2 cellular contexts compared by ENCODE assay signal in the genomic region with DNA sequence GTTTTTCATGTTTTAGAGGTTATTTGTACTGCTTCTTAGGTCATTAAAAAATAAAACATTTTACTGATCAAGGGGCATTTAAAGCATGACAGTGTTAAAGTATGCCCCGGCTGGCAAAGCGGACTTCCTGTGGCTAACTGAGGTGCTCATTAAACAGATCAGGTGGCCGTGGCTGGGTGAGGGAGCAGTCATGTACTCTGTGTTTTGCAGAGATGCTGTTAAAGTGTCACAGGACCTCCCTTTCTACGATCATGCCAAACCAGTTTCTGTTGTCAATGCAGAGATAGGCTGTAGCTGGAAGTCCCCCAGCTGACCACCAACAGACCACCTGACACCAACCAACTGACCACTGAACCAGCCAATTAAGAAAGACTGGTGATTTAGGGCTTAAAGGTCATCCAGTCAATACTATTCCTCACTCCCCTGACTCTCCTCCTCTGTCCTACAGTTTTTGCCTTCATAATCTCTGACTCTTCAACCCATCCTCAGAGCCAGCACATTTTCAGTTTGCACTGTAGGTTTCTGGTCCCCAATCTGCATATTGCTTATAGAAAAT.
TF ChIP-seq lines count a peak whose summit lies in the region.

No MANE protein-coding gene starts in this region.

TF ChIP-seq in GM12878, 131 proteins besides CTCF, POLR2A, EP300 and RAD21 (continued from another document):
- TF ChIP-seq, protein P1, sequence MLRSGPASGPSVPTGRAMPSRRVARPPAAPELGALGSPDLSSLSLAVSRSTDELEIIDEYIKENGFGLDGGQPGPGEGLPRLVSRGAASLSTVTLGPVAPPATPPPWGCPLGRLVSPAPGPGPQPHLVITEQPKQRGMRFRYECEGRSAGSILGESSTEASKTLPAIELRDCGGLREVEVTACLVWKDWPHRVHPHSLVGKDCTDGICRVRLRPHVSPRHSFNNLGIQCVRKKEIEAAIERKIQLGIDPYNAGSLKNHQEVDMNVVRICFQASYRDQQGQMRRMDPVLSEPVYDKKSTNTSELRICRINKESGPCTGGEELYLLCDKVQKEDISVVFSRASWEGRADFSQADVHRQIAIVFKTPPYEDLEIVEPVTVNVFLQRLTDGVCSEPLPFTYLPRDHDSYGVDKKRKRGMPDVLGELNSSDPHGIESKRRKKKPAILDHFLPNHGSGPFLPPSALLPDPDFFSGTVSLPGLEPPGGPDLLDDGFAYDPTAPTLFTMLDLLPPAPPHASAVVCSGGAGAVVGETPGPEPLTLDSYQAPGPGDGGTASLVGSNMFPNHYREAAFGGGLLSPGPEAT (IDR thresholded peaks at IDR 0.05; ENCODE audit: low read depth): peak; percentile 84
- TF ChIP-seq, protein P2, sequence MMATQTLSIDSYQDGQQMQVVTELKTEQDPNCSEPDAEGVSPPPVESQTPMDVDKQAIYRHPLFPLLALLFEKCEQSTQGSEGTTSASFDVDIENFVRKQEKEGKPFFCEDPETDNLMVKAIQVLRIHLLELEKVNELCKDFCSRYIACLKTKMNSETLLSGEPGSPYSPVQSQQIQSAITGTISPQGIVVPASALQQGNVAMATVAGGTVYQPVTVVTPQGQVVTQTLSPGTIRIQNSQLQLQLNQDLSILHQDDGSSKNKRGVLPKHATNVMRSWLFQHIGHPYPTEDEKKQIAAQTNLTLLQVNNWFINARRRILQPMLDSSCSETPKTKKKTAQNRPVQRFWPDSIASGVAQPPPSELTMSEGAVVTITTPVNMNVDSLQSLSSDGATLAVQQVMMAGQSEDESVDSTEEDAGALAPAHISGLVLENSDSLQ (IDR thresholded peaks at IDR 0.05): peak; percentile 11; the same call in 1 of the 2 replicates
- TF ChIP-seq GATAD2B (conservative IDR thresholded peaks at IDR 0.05; ENCODE audit: low read depth) (0 out of 2 replicates have a peak, but pooled peaks have one; percentile 42), HDAC6 (IDR thresholded peaks at IDR 0.05; ENCODE audit: unreplicated experiment) (no peak), SPI1 (IDR thresholded peaks at IDR 0.05; ENCODE audit: borderline replicate concordance, insufficient read depth, low read depth, low read length) (no peak), BCL11A (IDR thresholded peaks at IDR 0.05; ENCODE audit: low read depth, low read length) (0 out of 2 replicates have a peak, but pooled peaks have one; percentile 20), IKZF1 (conservative IDR thresholded peaks at IDR 0.05) (peak; percentile 69), NBN (IDR thresholded peaks at IDR 0.05) (0 out of 2 replicates have a peak, but pooled peaks have one; percentile 48), NR2F1 (conservative IDR thresholded peaks at IDR 0.05) (peak; percentile 86), HDAC2 (IDR thresholded peaks at IDR 0.05) (no peak), RAD51 (IDR thresholded peaks at IDR 0.05) (peak; percentile 86)
- TF ChIP-seq, protein P3, sequence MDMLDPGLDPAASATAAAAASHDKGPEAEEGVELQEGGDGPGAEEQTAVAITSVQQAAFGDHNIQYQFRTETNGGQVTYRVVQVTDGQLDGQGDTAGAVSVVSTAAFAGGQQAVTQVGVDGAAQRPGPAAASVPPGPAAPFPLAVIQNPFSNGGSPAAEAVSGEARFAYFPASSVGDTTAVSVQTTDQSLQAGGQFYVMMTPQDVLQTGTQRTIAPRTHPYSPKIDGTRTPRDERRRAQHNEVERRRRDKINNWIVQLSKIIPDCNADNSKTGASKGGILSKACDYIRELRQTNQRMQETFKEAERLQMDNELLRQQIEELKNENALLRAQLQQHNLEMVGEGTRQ (IDR thresholded peaks at IDR 0.05; ENCODE audit: borderline replicate concordance, low read depth, low read length): peak; percentile 17; the same call in 1 of the 2 replicates
- TF ChIP-seq, protein P4, sequence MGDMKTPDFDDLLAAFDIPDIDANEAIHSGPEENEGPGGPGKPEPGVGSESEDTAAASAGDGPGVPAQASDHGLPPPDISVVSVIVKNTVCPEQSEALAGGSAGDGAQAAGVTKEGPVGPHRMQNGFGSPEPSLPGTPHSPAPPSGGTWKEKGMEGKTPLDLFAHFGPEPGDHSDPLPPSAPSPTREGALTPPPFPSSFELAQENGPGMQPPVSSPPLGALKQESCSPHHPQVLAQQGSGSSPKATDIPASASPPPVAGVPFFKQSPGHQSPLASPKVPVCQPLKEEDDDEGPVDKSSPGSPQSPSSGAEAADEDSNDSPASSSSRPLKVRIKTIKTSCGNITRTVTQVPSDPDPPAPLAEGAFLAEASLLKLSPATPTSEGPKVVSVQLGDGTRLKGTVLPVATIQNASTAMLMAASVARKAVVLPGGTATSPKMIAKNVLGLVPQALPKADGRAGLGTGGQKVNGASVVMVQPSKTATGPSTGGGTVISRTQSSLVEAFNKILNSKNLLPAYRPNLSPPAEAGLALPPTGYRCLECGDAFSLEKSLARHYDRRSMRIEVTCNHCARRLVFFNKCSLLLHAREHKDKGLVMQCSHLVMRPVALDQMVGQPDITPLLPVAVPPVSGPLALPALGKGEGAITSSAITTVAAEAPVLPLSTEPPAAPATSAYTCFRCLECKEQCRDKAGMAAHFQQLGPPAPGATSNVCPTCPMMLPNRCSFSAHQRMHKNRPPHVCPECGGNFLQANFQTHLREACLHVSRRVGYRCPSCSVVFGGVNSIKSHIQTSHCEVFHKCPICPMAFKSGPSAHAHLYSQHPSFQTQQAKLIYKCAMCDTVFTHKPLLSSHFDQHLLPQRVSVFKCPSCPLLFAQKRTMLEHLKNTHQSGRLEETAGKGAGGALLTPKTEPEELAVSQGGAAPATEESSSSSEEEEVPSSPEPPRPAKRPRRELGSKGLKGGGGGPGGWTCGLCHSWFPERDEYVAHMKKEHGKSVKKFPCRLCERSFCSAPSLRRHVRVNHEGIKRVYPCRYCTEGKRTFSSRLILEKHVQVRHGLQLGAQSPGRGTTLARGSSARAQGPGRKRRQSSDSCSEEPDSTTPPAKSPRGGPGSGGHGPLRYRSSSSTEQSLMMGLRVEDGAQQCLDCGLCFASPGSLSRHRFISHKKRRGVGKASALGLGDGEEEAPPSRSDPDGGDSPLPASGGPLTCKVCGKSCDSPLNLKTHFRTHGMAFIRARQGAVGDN (IDR thresholded peaks at IDR 0.05): peak; percentile 49; the same call in 1 of the 2 replicates
- TF ChIP-seq, protein P5, sequence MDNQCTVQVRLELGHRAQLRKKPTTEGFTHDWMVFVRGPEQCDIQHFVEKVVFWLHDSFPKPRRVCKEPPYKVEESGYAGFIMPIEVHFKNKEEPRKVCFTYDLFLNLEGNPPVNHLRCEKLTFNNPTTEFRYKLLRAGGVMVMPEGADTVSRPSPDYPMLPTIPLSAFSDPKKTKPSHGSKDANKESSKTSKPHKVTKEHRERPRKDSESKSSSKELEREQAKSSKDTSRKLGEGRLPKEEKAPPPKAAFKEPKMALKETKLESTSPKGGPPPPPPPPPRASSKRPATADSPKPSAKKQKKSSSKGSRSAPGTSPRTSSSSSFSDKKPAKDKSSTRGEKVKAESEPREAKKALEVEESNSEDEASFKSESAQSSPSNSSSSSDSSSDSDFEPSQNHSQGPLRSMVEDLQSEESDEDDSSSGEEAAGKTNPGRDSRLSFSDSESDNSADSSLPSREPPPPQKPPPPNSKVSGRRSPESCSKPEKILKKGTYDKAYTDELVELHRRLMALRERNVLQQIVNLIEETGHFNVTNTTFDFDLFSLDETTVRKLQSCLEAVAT (IDR thresholded peaks at IDR 0.05): 0 out of 2 replicates have a peak, but pooled peaks have one; percentile 29

TF ChIP-seq in SK-N-SH treated with all-trans-retinoic acid at 6 μM for 48 hours, 23 proteins besides CTCF, POLR2A, EP300 and RAD21 (continued from another document):
- TF ChIP-seq, protein P6, sequence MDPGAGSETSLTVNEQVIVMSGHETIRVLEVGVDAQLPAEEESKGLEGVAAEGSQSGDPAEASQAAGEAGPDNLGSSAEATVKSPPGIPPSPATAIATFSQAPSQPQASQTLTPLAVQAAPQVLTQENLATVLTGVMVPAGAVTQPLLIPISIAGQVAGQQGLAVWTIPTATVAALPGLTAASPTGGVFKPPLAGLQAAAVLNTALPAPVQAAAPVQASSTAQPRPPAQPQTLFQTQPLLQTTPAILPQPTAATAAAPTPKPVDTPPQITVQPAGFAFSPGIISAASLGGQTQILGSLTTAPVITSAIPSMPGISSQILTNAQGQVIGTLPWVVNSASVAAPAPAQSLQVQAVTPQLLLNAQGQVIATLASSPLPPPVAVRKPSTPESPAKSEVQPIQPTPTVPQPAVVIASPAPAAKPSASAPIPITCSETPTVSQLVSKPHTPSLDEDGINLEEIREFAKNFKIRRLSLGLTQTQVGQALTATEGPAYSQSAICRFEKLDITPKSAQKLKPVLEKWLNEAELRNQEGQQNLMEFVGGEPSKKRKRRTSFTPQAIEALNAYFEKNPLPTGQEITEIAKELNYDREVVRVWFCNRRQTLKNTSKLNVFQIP (CRISPR knock-in tag; IDR thresholded peaks at IDR 0.05; ENCODE audit: borderline replicate concordance, low read depth): no peak
- TF ChIP-seq, protein P7, sequence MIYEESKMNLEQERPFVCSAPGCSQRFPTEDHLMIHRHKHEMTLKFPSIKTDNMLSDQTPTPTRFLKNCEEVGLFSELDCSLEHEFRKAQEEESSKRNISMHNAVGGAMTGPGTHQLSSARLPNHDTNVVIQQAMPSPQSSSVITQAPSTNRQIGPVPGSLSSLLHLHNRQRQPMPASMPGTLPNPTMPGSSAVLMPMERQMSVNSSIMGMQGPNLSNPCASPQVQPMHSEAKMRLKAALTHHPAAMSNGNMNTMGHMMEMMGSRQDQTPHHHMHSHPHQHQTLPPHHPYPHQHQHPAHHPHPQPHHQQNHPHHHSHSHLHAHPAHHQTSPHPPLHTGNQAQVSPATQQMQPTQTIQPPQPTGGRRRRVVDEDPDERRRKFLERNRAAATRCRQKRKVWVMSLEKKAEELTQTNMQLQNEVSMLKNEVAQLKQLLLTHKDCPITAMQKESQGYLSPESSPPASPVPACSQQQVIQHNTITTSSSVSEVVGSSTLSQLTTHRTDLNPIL (CRISPR knock-in tag; IDR thresholded peaks at IDR 0.05; ENCODE audit: low read depth): no peak
- no peak for TF ChIP-seq ZFP30 (CRISPR knock-in tag; IDR thresholded peaks at IDR 0.05)
TF ChIP-seq in SK-N-SH treated with all-trans-retinoic acid at 6 μM for 48 hours: peak in this region for 0.
